19 cellular contexts compared by ENCODE assay signal in genomic region chr11:34188181-34188580, GRCh38.
"Had no signal": no experiment of that assay in that cellular context is flagged by ENCODE, and none has a peak within 500 bp of the region (broad histone marks: within the 10 kb centered on the region; RNA-seq: fewer than 3 reads in every experiment).

No MANE protein-coding gene starts in this region.

- H3K36me3 Mint-ChIP-seq: naive B cell; stimulated activated effector memory CD8-positive, alpha-beta T cell treated with anti-CD3 and anti-CD28 coated beads, Interleukin-12 subunit alpha, Interleukin-12 subunit beta, amount 100 ng/mL, for 72 hours had no signal

- H3K27me3 Mint-ChIP-seq: dendritic cell treated with granulocyte-macrophage colony-stimulating factor and Interleukin-4, amounts not matched to agents 40 ng/mL and 50 ng/mL, for 4 days had no signal

- H3K27ac ChIP-seq: esophagus muscularis mucosa, heart right ventricle, neutrophil, pancreas, right lobe of liver, testis had no signal

- H3K9me3 Mint-ChIP-seq: activated T-cell treated with anti-CD3 and anti-CD28 coated beads, Interleukin-2, amount 50 U/mL, for 4 hours; dendritic cell treated with granulocyte-macrophage colony-stimulating factor and Interleukin-4, amounts not matched to agents 40 ng/mL and 50 ng/mL, for 4 days; naive B cell; stimulated activated effector memory CD8-positive, alpha-beta T cell treated with anti-CD3 and anti-CD28 coated beads, Interleukin-12 subunit alpha, Interleukin-12 subunit beta, amount 100 ng/mL, for 72 hours; T-helper 1 cell treated with Interleukin-12 subunit alpha and Interleukin-12 subunit beta and Interleukin-4 antibody, amounts not matched to agents 30 μg/mL and 1 μg/mL, for 36 hours had no signal

- H3K27me3 ChIP-seq: esophagus muscularis mucosa, heart right ventricle, neutrophil, pancreas, right lobe of liver, testis had no signal

- H3K36me3 ChIP-seq: esophagus muscularis mucosa, heart right ventricle, neutrophil, pancreas, right lobe of liver had no signal

- H3K9me3 ChIP-seq: esophagus muscularis mucosa, heart right ventricle, mucosa of descending colon, neutrophil, pancreas, right lobe of liver, testis had no signal

- H3K27ac Mint-ChIP-seq: dendritic cell treated with granulocyte-macrophage colony-stimulating factor and Interleukin-4, amounts not matched to agents 40 ng/mL and 50 ng/mL, for 4 days; stimulated activated effector memory CD8-positive, alpha-beta T cell treated with anti-CD3 and anti-CD28 coated beads, Interleukin-12 subunit alpha, Interleukin-12 subunit beta, amount 100 ng/mL, for 72 hours; T-helper 1 cell treated with Interleukin-12 subunit alpha and Interleukin-12 subunit beta and Interleukin-4 antibody, amounts not matched to agents 30 μg/mL and 1 μg/mL, for 36 hours had no signal

- H3K4me1 Mint-ChIP-seq: naive B cell had no signal

- H3K4me1 ChIP-seq: pancreas had no signal

- DNase-seq: activated CD4-positive, alpha-beta T cell treated with anti-CD3 and anti-CD28 coated beads, Interleukin-2, amount 50 U/mL, for 1 hour; activated CD4-positive, CD25-positive, alpha-beta regulatory T cell treated with anti-CD3 and anti-CD28 coated beads, Interleukin-2, amount 50 U/mL, for 72 hours; activated CD8-positive, alpha-beta memory T cell treated with anti-CD3 and anti-CD28 coated beads, Interleukin-2, amount 50 U/mL, for 4 hours; activated naive CD4-positive, alpha-beta T cell treated with anti-CD3 and anti-CD28 coated beads, Interleukin-2, amount 50 U/mL, for 16 hours; activated T-cell treated with anti-CD3 and anti-CD28 coated beads, Interleukin-2, amount 50 U/mL, for 4 hours; effector CD8-positive, alpha-beta T cell; heart right ventricle; mucosa of descending colon; naive B cell; pancreas; right lobe of liver; stimulated activated CD4-positive, alpha-beta T cell treated with anti-CD3 and anti-CD28 coated beads, Interleukin-4, amount 100 ng/mL, for 24 hours; testis had no signal

- H3K4me3 ChIP-seq: esophagus muscularis mucosa, heart right ventricle, mucosa of descending colon, pancreas, right lobe of liver, smooth muscle cell, testis had no signal

- H3K4me3 Mint-ChIP-seq: activated T-cell treated with anti-CD3 and anti-CD28 coated beads, Interleukin-2, amount 50 U/mL, for 4 hours; dendritic cell treated with granulocyte-macrophage colony-stimulating factor and Interleukin-4, amounts not matched to agents 40 ng/mL and 50 ng/mL, for 4 days; naive B cell; stimulated activated effector memory CD8-positive, alpha-beta T cell treated with anti-CD3 and anti-CD28 coated beads, Interleukin-12 subunit alpha, Interleukin-12 subunit beta, amount 100 ng/mL, for 72 hours; T-helper 1 cell treated with Interleukin-12 subunit alpha and Interleukin-12 subunit beta and Interleukin-4 antibody, amounts not matched to agents 30 μg/mL and 1 μg/mL, for 36 hours had no signal
